Comparison of ENCODE assay signal across 8 cellular contexts in the genomic region with DNA sequence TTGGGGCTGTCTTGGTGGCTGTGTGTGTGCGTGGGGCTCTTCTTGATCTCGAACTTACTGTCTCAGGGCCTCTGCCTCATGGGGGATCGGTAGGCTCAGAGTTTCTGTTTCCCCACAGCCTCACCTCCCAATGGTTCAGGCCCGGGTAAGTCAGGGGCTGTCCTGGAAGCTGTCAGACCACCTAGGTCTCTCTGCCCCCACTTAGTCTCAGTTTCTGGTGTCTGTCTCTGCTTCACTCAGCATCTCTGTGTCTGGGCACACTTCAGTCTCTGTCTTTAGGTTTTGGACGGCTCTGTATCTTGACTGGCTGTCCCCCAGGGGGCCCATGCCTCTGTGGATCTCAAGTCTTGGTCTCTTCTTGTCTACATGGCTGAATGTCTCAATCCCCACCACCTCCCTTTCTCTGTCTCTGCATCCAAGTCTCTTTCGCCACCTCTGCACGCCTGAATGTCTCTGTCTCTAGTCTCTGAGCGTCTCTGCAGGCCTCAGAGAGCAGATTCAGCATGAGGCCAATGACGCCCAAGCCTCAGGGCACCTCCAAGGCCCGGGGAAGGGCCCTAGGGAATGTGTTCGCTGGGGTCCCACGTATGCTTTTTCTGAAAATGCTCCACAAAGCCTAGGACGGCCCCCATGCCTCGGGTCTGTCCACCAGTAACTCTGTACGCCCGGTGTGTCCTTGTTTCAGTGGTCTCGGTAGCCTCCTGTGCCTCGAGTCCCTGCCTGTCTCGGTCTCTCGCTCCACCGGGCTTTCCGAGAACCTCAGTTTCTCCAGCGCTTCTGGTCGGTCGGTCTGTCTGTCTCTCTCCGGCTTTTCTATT. TPM values are rescaled to one million over a fixed set of nuclear protein-coding genes. Genes with fewer than 3 reads are reported as not detected.
DNase-seq lines count a peak whose midpoint lies in the region; ATAC-seq, FAIRE-seq and TF ChIP-seq lines count a peak whose summit lies in the region.

No MANE protein-coding gene starts in this region.

- H3K9me3 ChIP-seq in BLaER1 (no peaks in the 10 kb centered on the region), keratinocyte (ENCODE audit: control insufficient read depth, low read depth, low read length) (no peaks in the 10 kb centered on the region), stomach smooth muscle (ENCODE audit: control insufficient read depth in 2 of 2, low read length in 2 of 2) (no peaks in the 10 kb centered on the region)

- peak overlapping the region; percentile 83 for H3K9ac ChIP-seq in BLaER1
- peak overlapping the region; percentile 88 for H3K9ac ChIP-seq in keratinocyte (ENCODE audit: control insufficient read depth, extremely low read depth, insufficient read depth, low read length)
- peak overlapping the region; percentile 83 to 90 for H3K9ac ChIP-seq in stomach smooth muscle (ENCODE audit: low read length in 2 of 2)

- ATAC-seq in activated naive CD8-positive, alpha-beta T cell treated with anti-CD3 and anti-CD28 coated beads, Interleukin-2, amount 10 ng/mL, durations not matched to agents 7 days and 5 days (ENCODE audit: low read depth): peak; percentile 29
- ATAC-seq in HG02852 (IDR thresholded peaks at IDR 0.05; ENCODE audit: unreplicated experiment): no peak
- no peak for ATAC-seq in GM21737 (IDR thresholded peaks at IDR 0.05; ENCODE audit: unreplicated experiment)

- peaks cover 48% of the 10 kb centered on the region for H3K79me2 ChIP-seq in keratinocyte (ENCODE audit: control insufficient read depth, insufficient read depth, low read length)

- dilution Hi-C loops in keratinocyte (cut with MboI; ENCODE audit: extremely low pct_ligation_motif_present, low sequenced_read_pairs): no loop called here

- H3K4me1 ChIP-seq in BLaER1 (peaks cover 67% of the 10 kb centered on the region), keratinocyte (ENCODE audit: control insufficient read depth, extremely low read depth, insufficient read depth, low read length) (peaks cover 43% of the 10 kb centered on the region), stomach smooth muscle (ENCODE audit: control insufficient read depth, insufficient read depth, low read length) (peaks cover 46% of the 10 kb centered on the region)

- H3K27ac ChIP-seq in BLaER1 (peak overlapping the region; percentile 76), HL-60 (replicated peaks) (peak overlapping the region; percentile 73), keratinocyte (ENCODE audit: control insufficient read depth, insufficient read depth, low read length) (peak overlapping the region; percentile 82), stomach smooth muscle (ENCODE audit: low read length) (peak overlapping the region; percentile 74)

- H3K4me1 Mint-ChIP-seq in activated naive CD8-positive, alpha-beta T cell treated with anti-CD3 and anti-CD28 coated beads, Interleukin-2, amount 10 ng/mL, durations not matched to agents 7 days and 5 days: peaks cover 41% of the 10 kb centered on the region

- no peaks in the 10 kb centered on the region for H3K27me3 Mint-ChIP-seq in activated naive CD8-positive, alpha-beta T cell treated with anti-CD3 and anti-CD28 coated beads, Interleukin-2, amount 10 ng/mL, durations not matched to agents 7 days and 5 days

- peaks cover 3% of the 10 kb centered on the region for H3K9me1 ChIP-seq in keratinocyte (ENCODE audit: control insufficient read depth, extremely low read depth, insufficient read depth, low read length)

- H3K4me3 Mint-ChIP-seq in activated naive CD8-positive, alpha-beta T cell treated with anti-CD3 and anti-CD28 coated beads, Interleukin-2, amount 10 ng/mL, durations not matched to agents 7 days and 5 days: peak overlapping the region; percentile 93

- peak in 1 of 2 experiments; percentile 51 for DNase-seq in HL-60 (ENCODE audit: low read depth in 1 of 2, low spot score in 1 of 2)
- peak; percentile 45 for DNase-seq in activated naive CD8-positive, alpha-beta T cell treated with anti-CD3 and anti-CD28 coated beads, Interleukin-2, amount 10 ng/mL, durations not matched to agents 7 days and 5 days
- DNase-seq in keratinocyte (ENCODE audit: low read depth, low spot score): no peak
- DNase-seq in H4 (ENCODE audit: low spot score): no peak

- TF ChIP-seq CTCF in HL-60 (IDR thresholded peaks at IDR 0.05; ENCODE audit: insufficient read depth, low read length) (no peak), keratinocyte (optimal IDR thresholded peaks at IDR 0.05 in 1 of 3, IDR thresholded peaks at IDR 0.05 in 1 of 3, conservative IDR thresholded peaks at IDR 0.05 in 1 of 3; ENCODE audit: extremely low read depth in 1 of 3, insufficient read depth in 2 of 3, low read length in 3 of 3) (peak in 1 of 3 experiments; percentile 12)

- peak; percentile 74 for FAIRE-seq in keratinocyte (lab: Jason Lieb, UNC)

- H4K20me1 ChIP-seq in BLaER1 (no peaks in the 10 kb centered on the region), keratinocyte (ENCODE audit: control insufficient read depth, extremely low read depth, insufficient read depth, low read length) (no peaks in the 10 kb centered on the region)

- H3K36me3 Mint-ChIP-seq in activated naive CD8-positive, alpha-beta T cell treated with anti-CD3 and anti-CD28 coated beads, Interleukin-2, amount 10 ng/mL, durations not matched to agents 7 days and 5 days: no peaks in the 10 kb centered on the region

- H2AFZ ChIP-seq in keratinocyte (ENCODE audit: control insufficient read depth, low read length): peak overlapping the region; percentile 30

- H3K36me3 ChIP-seq in BLaER1 (no peaks in the 10 kb centered on the region), keratinocyte (ENCODE audit: control insufficient read depth in 2 of 2, extremely low read depth in 1 of 2, insufficient read depth in 2 of 2, low read length in 2 of 2) (peaks cover 4 to 5% of the 10 kb centered on the region in 2 experiments), stomach smooth muscle (ENCODE audit: control insufficient read depth in 2 of 2, insufficient read depth in 2 of 2, low read length in 2 of 2) (no peaks in the 10 kb centered on the region)

- POLR2A ChIA-PET in activated naive CD8-positive, alpha-beta T cell treated with anti-CD3 and anti-CD28 coated beads, Interleukin-2, amount 10 ng/mL, durations not matched to agents 7 days and 5 days (lab: Charles Lee): interaction anchor here (1.7 kb wide), 1 partner anchor 10 kb away, joined by 9 read pairs; no protein-coding TSS in a partner anchor

- H3K4me2 ChIP-seq in BLaER1: peak overlapping the region; percentile 99
- peak overlapping the region; percentile 99 for H3K4me2 ChIP-seq in keratinocyte (ENCODE audit: control insufficient read depth, extremely low read depth, insufficient read depth, low read depth, low read length)

- peak overlapping the region; percentile 91 for H3K27ac Mint-ChIP-seq in activated naive CD8-positive, alpha-beta T cell treated with anti-CD3 and anti-CD28 coated beads, Interleukin-2, amount 10 ng/mL, durations not matched to agents 7 days and 5 days

- no peaks in the 10 kb centered on the region for H3K9me3 Mint-ChIP-seq in activated naive CD8-positive, alpha-beta T cell treated with anti-CD3 and anti-CD28 coated beads, Interleukin-2, amount 10 ng/mL, durations not matched to agents 7 days and 5 days

- H3K4me3 ChIP-seq in BLaER1 (peak overlapping the region; percentile 78), HL-60 (replicated peaks; ENCODE audit: insufficient read depth, low read length) (peak overlapping the region; percentile 60), keratinocyte (ENCODE audit: control insufficient read depth in 2 of 3, extremely low read depth in 1 of 3, insufficient read depth in 2 of 3, low read depth in 1 of 3, low read length in 3 of 3) (peak overlapping the region; percentile 66 to 91 (median 90)), stomach smooth muscle (ENCODE audit: low read length in 2 of 2) (peak overlapping the region; percentile 86 to 94)

- H3K27me3 ChIP-seq in BLaER1 (no peaks in the 10 kb centered on the region), HL-60 (ENCODE audit: insufficient read depth, poor library complexity, severe bottlenecking) (no peaks in the 10 kb centered on the region), keratinocyte (ENCODE audit: control insufficient read depth, extremely low read depth, insufficient read depth, low read length) (no peaks in the 10 kb centered on the region), stomach smooth muscle (ENCODE audit: control insufficient read depth in 1 of 2, insufficient read depth in 2 of 2, low read length in 2 of 2) (no peaks in the 10 kb centered on the region)

RNA-seq across cellular contexts. Expression of gene FHL3, which starts 0.8 kb away (rescaled TPM):
- 10 to 100 TPM; 14.6 to 14.7 TPM for total RNA-seq in activated naive CD8-positive, alpha-beta T cell treated with anti-CD3 and anti-CD28 coated beads, Interleukin-2, amount 10 ng/mL, durations not matched to agents 7 days and 5 days
- polyA plus RNA-seq in keratinocyte: 5.1 to 24.6 TPM (median 5.2 TPM) in 3 replicates
- 6.6 TPM for polyA plus RNA-seq in keratinocyte (2011; ENCODE audit: low read depth)
- 9.0 and 16.5 TPM in 2 replicates for polyA plus RNA-seq in keratinocyte (2011; cell fraction: cytosol; rRNA removed)
- polyA plus RNA-seq in keratinocyte (2011; cell fraction: nucleus; rRNA removed): 10.2 and 14.7 TPM in 2 replicates
- polyA plus RNA-seq in keratinocyte (2012; ENCODE audit: low replicate concordance): 11.9 and 29.7 TPM in 2 replicates
- polyA minus RNA-seq in keratinocyte: 16.0 to 51.9 TPM (median 20.1 TPM) in 3 replicates
- polyA minus RNA-seq in keratinocyte (2011; cell fraction: cytosol; rRNA and poly(A)+ RNA removed): 16.7 TPM
- polyA minus RNA-seq in keratinocyte (2011; cell fraction: nucleus; rRNA and poly(A)+ RNA removed): 9.4 and 14.0 TPM in 2 replicates
- 16.5 and 20.3 TPM in 2 replicates for total RNA-seq in H4 (2014; rRNA removed; shearing (Covaris generic))

RNA-seq across cellular contexts. Expression of gene UTP11, which starts 8.0 kb away (rescaled TPM):
- total RNA-seq in activated naive CD8-positive, alpha-beta T cell treated with anti-CD3 and anti-CD28 coated beads, Interleukin-2, amount 10 ng/mL, durations not matched to agents 7 days and 5 days: 10 to 100 TPM; 27.5 to 28.8 TPM
- 24.1 to 50.0 TPM (median 49.1 TPM) in 3 replicates for polyA plus RNA-seq in keratinocyte
- 145 TPM for polyA plus RNA-seq in keratinocyte (2011; ENCODE audit: low read depth)
- polyA plus RNA-seq in keratinocyte (2011; cell fraction: cytosol; rRNA removed): 26.4 and 35.2 TPM in 2 replicates
- 24.5 and 39.0 TPM in 2 replicates for polyA plus RNA-seq in keratinocyte (2011; cell fraction: nucleus; rRNA removed)
- polyA plus RNA-seq in keratinocyte (2012; ENCODE audit: low replicate concordance): 31.7 and 64.5 TPM in 2 replicates
- polyA minus RNA-seq in keratinocyte: 5.7 to 12.6 TPM (median 7.4 TPM) in 3 replicates
- polyA minus RNA-seq in keratinocyte (2011; cell fraction: cytosol; rRNA and poly(A)+ RNA removed): 15.3 TPM
- polyA minus RNA-seq in keratinocyte (2011; cell fraction: nucleus; rRNA and poly(A)+ RNA removed): 6.4 and 13.8 TPM in 2 replicates
- total RNA-seq in H4 (2014; rRNA removed; shearing (Covaris generic)): 80.0 and 87.3 TPM in 2 replicates

RNA-seq across cellular contexts. Expression of gene SF3A3, which starts 14.7 kb away (rescaled TPM):
- total RNA-seq in activated naive CD8-positive, alpha-beta T cell treated with anti-CD3 and anti-CD28 coated beads, Interleukin-2, amount 10 ng/mL, durations not matched to agents 7 days and 5 days: 10 to 100 TPM; 67.8 to 70.9 TPM
- polyA plus RNA-seq in keratinocyte: 26.4 to 47.0 TPM (median 44.5 TPM) in 3 replicates
- polyA plus RNA-seq in keratinocyte (2011; ENCODE audit: low read depth): 125 TPM
- polyA plus RNA-seq in keratinocyte (2011; cell fraction: cytosol; rRNA removed): 27.8 and 45.9 TPM in 2 replicates
- 37.7 and 48.5 TPM in 2 replicates for polyA plus RNA-seq in keratinocyte (2011; cell fraction: nucleus; rRNA removed)
- 30.4 and 59.0 TPM in 2 replicates for polyA plus RNA-seq in keratinocyte (2012; ENCODE audit: low replicate concordance)
- polyA minus RNA-seq in keratinocyte: 7.8 to 38.2 TPM (median 21.6 TPM) in 3 replicates
- 37.4 TPM for polyA minus RNA-seq in keratinocyte (2011; cell fraction: cytosol; rRNA and poly(A)+ RNA removed)
- 19.1 and 28.4 TPM in 2 replicates for polyA minus RNA-seq in keratinocyte (2011; cell fraction: nucleus; rRNA and poly(A)+ RNA removed)
- 124 and 163 TPM in 2 replicates for total RNA-seq in H4 (2014; rRNA removed; shearing (Covaris generic))

RNA-seq across cellular contexts. Expression of gene POU3F1, which starts 42.1 kb away (rescaled TPM):
- total RNA-seq in activated naive CD8-positive, alpha-beta T cell treated with anti-CD3 and anti-CD28 coated beads, Interleukin-2, amount 10 ng/mL, durations not matched to agents 7 days and 5 days: under 1 TPM; 0.83 to 0.88 TPM
- 0.32 to 1.3 TPM (median 0.59 TPM) in 3 replicates for polyA plus RNA-seq in keratinocyte
- polyA plus RNA-seq in keratinocyte (2011; ENCODE audit: low read depth): 0.71 TPM
- 0.33 and 0.84 TPM in 2 replicates for polyA plus RNA-seq in keratinocyte (2011; cell fraction: cytosol; rRNA removed)
- polyA plus RNA-seq in keratinocyte (2011; cell fraction: nucleus; rRNA removed): 0.52 and 1.7 TPM in 2 replicates
- 0.87 and 2.2 TPM in 2 replicates for polyA plus RNA-seq in keratinocyte (2012; ENCODE audit: low replicate concordance)
- polyA minus RNA-seq in keratinocyte: 0.61 to 0.72 TPM (median 0.63 TPM) in 3 replicates
- polyA minus RNA-seq in keratinocyte (2011; cell fraction: cytosol; rRNA and poly(A)+ RNA removed): 3.3 TPM
- polyA minus RNA-seq in keratinocyte (2011; cell fraction: nucleus; rRNA and poly(A)+ RNA removed): 1.7 and 1.8 TPM in 2 replicates
- total RNA-seq in H4 (2014; rRNA removed; shearing (Covaris generic)): not detected in 2 replicates

RNA-seq across cellular contexts. Expression of gene INPP5B, which starts 57.6 kb away (rescaled TPM):
- total RNA-seq in activated naive CD8-positive, alpha-beta T cell treated with anti-CD3 and anti-CD28 coated beads, Interleukin-2, amount 10 ng/mL, durations not matched to agents 7 days and 5 days: 10 to 100 TPM; 44.0 to 48.8 TPM
- 3.4 to 6.4 TPM (median 6.0 TPM) in 3 replicates for polyA plus RNA-seq in keratinocyte
- polyA plus RNA-seq in keratinocyte (2011; ENCODE audit: low read depth): 3.0 TPM
- polyA plus RNA-seq in keratinocyte (2011; cell fraction: cytosol; rRNA removed): 2.3 and 3.9 TPM in 2 replicates
- 5.8 and 6.3 TPM in 2 replicates for polyA plus RNA-seq in keratinocyte (2011; cell fraction: nucleus; rRNA removed)
- polyA plus RNA-seq in keratinocyte (2012; ENCODE audit: low replicate concordance): 3.0 and 4.1 TPM in 2 replicates
- 3.5 to 5.9 TPM (median 5.2 TPM) in 3 replicates for polyA minus RNA-seq in keratinocyte
- 3.3 TPM for polyA minus RNA-seq in keratinocyte (2011; cell fraction: cytosol; rRNA and poly(A)+ RNA removed)
- polyA minus RNA-seq in keratinocyte (2011; cell fraction: nucleus; rRNA and poly(A)+ RNA removed): 3.0 and 6.7 TPM in 2 replicates
- 10.3 and 11.7 TPM in 2 replicates for total RNA-seq in H4 (2014; rRNA removed; shearing (Covaris generic))
